ENCODE assay signal across 27 cellular contexts in the genomic region with DNA sequence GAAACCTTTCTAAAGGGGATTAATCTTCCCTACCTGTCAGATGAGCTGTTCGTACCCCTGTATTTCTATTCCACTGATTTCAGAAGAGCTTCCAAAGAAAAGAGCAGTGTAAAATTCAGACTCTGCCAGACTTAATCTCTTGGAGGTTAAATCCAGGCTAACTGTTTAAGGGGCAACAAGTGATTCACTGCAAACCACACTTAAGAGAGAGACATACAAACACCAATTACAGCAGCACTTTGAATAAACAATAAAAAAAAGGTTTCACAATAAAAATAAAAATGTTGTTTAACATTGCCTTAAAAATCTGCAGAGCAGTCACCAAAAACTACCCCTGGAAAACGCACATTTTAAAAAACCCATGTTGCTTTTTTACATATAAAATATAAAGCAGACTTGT. TPM values are rescaled to one million over a fixed set of nuclear protein-coding genes. Genes with fewer than 3 reads are reported as not detected.
DNase-seq lines count a peak whose midpoint lies in the region; ATAC-seq, FAIRE-seq and TF ChIP-seq lines count a peak whose summit lies in the region.
"Had no signal": no experiment of that assay in that cellular context is flagged by ENCODE, and none has a peak within 500 bp of the region (broad histone marks: within the 10 kb centered on the region; RNA-seq: fewer than 3 reads in every experiment).

No MANE protein-coding gene starts in this region.

- H3K27me3 ChIP-seq in CD8-positive, alpha-beta memory T cell (ENCODE audit: insufficient read depth, low read length, poor library complexity, severe bottlenecking) = peaks cover 16% of the 10 kb centered on the region
- no peaks in the 10 kb centered on the region for H3K27me3 ChIP-seq in rectal smooth muscle tissue (ENCODE audit: control insufficient read depth, insufficient read depth, low read length)
- H3K27me3 ChIP-seq: BE2C had no signal

- H3K27ac ChIP-seq in CD8-positive, alpha-beta memory T cell (ENCODE audit: low read depth, low read length) = peak overlapping the region; percentile 46
- peak overlapping the region; percentile 91 for H3K27ac ChIP-seq in rectal smooth muscle tissue (ENCODE audit: low read depth, low read length)
- H3K27ac ChIP-seq: A549, thoracic aorta had no signal

- peaks cover 0 to 3% (median 0%) of the 10 kb centered on the region in 5 donors for H3K9me3 Mint-ChIP-seq in CD8-positive, alpha-beta memory T cell
- H3K9me3 Mint-ChIP-seq in brain = peaks cover 0 to 9% (median 0%) of the 10 kb centered on the region in 5 experiments
- H3K9me3 Mint-ChIP-seq: activated naive CD4-positive, alpha-beta T cell treated with anti-CD3 and anti-CD28 coated beads for 36 hours; natural killer cell treated with Interleukin-12 subunit alpha and Interleukin-12 subunit beta and Interleukin-15 and Interleukin-18, amount 100 ng/mL, for 72 hours had no signal

- H3K4me3 ChIP-seq in CD8-positive, alpha-beta memory T cell (ENCODE audit: low read length) = no peak overlapping the region
- H3K4me3 ChIP-seq in rectal smooth muscle tissue (ENCODE audit: low read length) = no peak overlapping the region
- H3K4me3 ChIP-seq: A549, skin epidermis, thoracic aorta had no signal

- POLR2A ChIA-PET in CD8-positive, alpha-beta memory T cell (lab: Charles Lee) = no interaction called here
- POLR2A ChIA-PET in GM10248 (lab: Yijun Ruan, JAX) = no interaction called here

- H3K4me3 Mint-ChIP-seq in CD8-positive, alpha-beta memory T cell = no peak overlapping the region
- peak overlapping the region in 3 of 5 experiments; percentile 58 to 81 (median 72) for H3K4me3 Mint-ChIP-seq in brain
- H3K4me3 Mint-ChIP-seq: activated CD4-positive, alpha-beta T cell treated with anti-CD3 and anti-CD28 coated beads for 36 hours; activated naive CD4-positive, alpha-beta T cell treated with anti-CD3 and anti-CD28 coated beads for 36 hours; memory B cell; natural killer cell treated with Interleukin-12 subunit alpha and Interleukin-12 subunit beta and Interleukin-15 and Interleukin-18, amount 100 ng/mL, for 72 hours; stimulated activated memory B cell treated with anti-CD40 and anti-IgM and Interleukin-4, amounts not matched to agents 10 μg/mL and 1 μg/mL and 100 μg/mL, for 72 hours had no signal

- H3K4me1 ChIP-seq in CD8-positive, alpha-beta memory T cell (ENCODE audit: insufficient read depth, low read length) = no peaks in the 10 kb centered on the region
- peaks cover 31% of the 10 kb centered on the region for H3K4me1 ChIP-seq in rectal smooth muscle tissue (ENCODE audit: control insufficient read depth, insufficient read depth, low read length)

- H3K36me3 ChIP-seq in CD8-positive, alpha-beta memory T cell (ENCODE audit: insufficient read depth, low read length) = no peaks in the 10 kb centered on the region
- no peaks in the 10 kb centered on the region for H3K36me3 ChIP-seq in rectal smooth muscle tissue (ENCODE audit: control insufficient read depth, insufficient read depth, low read length)
- H3K36me3 ChIP-seq: BE2C, thoracic aorta had no signal

- H3K27me3 Mint-ChIP-seq in CD8-positive, alpha-beta memory T cell = peaks cover 35 to 74% of the 10 kb centered on the region in 2 donors
- H3K27me3 Mint-ChIP-seq in brain = peaks cover 72% of the 10 kb centered on the region

- no peak for FAIRE-seq in GM12892 (lab: Jason Lieb, UNC)
- FAIRE-seq: A549, H1 had no signal

- no peaks in the 10 kb centered on the region for H3K36me3 Mint-ChIP-seq in CD8-positive, alpha-beta memory T cell
- H3K36me3 Mint-ChIP-seq in brain = no peaks in the 10 kb centered on the region
- H3K36me3 Mint-ChIP-seq: memory B cell; natural killer cell treated with Interleukin-12 subunit alpha and Interleukin-12 subunit beta and Interleukin-15 and Interleukin-18, amount 100 ng/mL, for 72 hours; stimulated activated memory B cell treated with anti-CD40 and anti-IgM and Interleukin-4, amounts not matched to agents 10 μg/mL and 1 μg/mL and 100 μg/mL, for 72 hours had no signal

- no peaks in the 10 kb centered on the region for H3K9me3 ChIP-seq in CD8-positive, alpha-beta memory T cell (ENCODE audit: low read length)
- H3K9me3 ChIP-seq: A549, BE2C, thoracic aorta had no signal

- no peak overlapping the region for H3K9ac ChIP-seq in rectal smooth muscle tissue (ENCODE audit: low read length)

- no peak for ATAC-seq in SK-N-SH treated with all-trans-retinoic acid at 6 μM for 48 hours
- ATAC-seq: A549; activated CD4-positive, alpha-beta T cell treated with anti-CD3 and anti-CD28 coated beads for 36 hours; natural killer cell treated with Interleukin-12 subunit alpha and Interleukin-12 subunit beta and Interleukin-15 and Interleukin-18, amount 100 ng/mL, for 72 hours; stimulated activated memory B cell treated with anti-CD40 and anti-IgM and Interleukin-4, amounts not matched to agents 10 μg/mL and 1 μg/mL and 100 μg/mL, for 72 hours had no signal

- CTCF ChIA-PET in CD8-positive, alpha-beta memory T cell (lab: Charles Lee) = interaction anchor here (1.3 kb wide), 1 partner anchor 8 kb away, joined by 4 read pairs; no protein-coding TSS in a partner anchor
- CTCF ChIA-PET in GM10248 (lab: Yijun Ruan, JAX) = interaction anchor here (1.1 kb wide), 1 partner anchor 10 kb away, joined by 4 read pairs; no protein-coding TSS in a partner anchor

- no peak for TF ChIP-seq CTCF in brain (conservative IDR thresholded peaks at IDR 0.05)
- no peak for TF ChIP-seq CTCF in GM10248 (IDR thresholded peaks at IDR 0.05; ENCODE audit: control extremely low read depth, extremely low read depth, low read depth, missing control alignments)

- no peak for DNase-seq in CD8-positive, alpha-beta memory T cell
- DNase-seq in islet precursor cell (peak; percentile 21), GM10248 (ENCODE audit: extremely low spot score) (no peak), GM12892 (ENCODE audit: insufficient read length) (no peak)
- no peak for DNase-seq in stimulated activated CD4-positive, alpha-beta T cell treated with anti-CD3 and anti-CD28 coated beads, Interleukin-2, amount 100 ng/mL, for 24 hours
- DNase-seq: activated CD4-positive, alpha-beta T cell treated with anti-CD3 and anti-CD28 coated beads for 36 hours; activated naive CD4-positive, alpha-beta T cell treated with anti-CD3 and anti-CD28 coated beads for 36 hours; activated T-cell treated with anti-CD3 and anti-CD28 coated beads, Interleukin-2, amount 50 U/mL, for 48 hours; BE2C; central memory CD4-positive, alpha-beta T cell; COR-L47; erythroblast; NCI-H446 treated with DMSO at 0.1 percent for 48 hours; SIG-M5; T-helper 1 cell had no signal

- H3K27ac Mint-ChIP-seq in CD8-positive, alpha-beta memory T cell = no peak overlapping the region
- H3K27ac Mint-ChIP-seq in brain = peak overlapping the region in 3 of 5 experiments; percentile 60 to 89 (median 66)
- H3K27ac Mint-ChIP-seq: activated CD4-positive, alpha-beta T cell treated with anti-CD3 and anti-CD28 coated beads for 36 hours; activated naive CD4-positive, alpha-beta T cell treated with anti-CD3 and anti-CD28 coated beads for 36 hours; memory B cell; natural killer cell treated with Interleukin-12 subunit alpha and Interleukin-12 subunit beta and Interleukin-15 and Interleukin-18, amount 100 ng/mL, for 72 hours; progenitor cell of endocrine pancreas; stimulated activated memory B cell treated with anti-CD40 and anti-IgM and Interleukin-4, amounts not matched to agents 10 μg/mL and 1 μg/mL and 100 μg/mL, for 72 hours had no signal

- peaks cover 8 to 13% (median 10%) of the 10 kb centered on the region in 3 donors for H3K4me1 Mint-ChIP-seq in CD8-positive, alpha-beta memory T cell
- H3K4me1 Mint-ChIP-seq in brain = peaks cover 32% of the 10 kb centered on the region

- TF ChIP-seq POLR2A in GM12892 (IDR thresholded peaks at IDR 0.05; ENCODE audit: low read depth, low read length) = no peak

TF ChIP-seq in SK-N-SH treated with all-trans-retinoic acid at 6 μM for 48 hours, 23 proteins besides CTCF, POLR2A, EP300 and RAD21:
- TF ChIP-seq OSR1 (CRISPR knock-in tag; IDR thresholded peaks at IDR 0.05) (no peak), BACH2 (CRISPR knock-in tag; IDR thresholded peaks at IDR 0.05; ENCODE audit: borderline replicate concordance) (no peak), ZFP3 (CRISPR knock-in tag; IDR thresholded peaks at IDR 0.05) (no peak), ZNF70 (CRISPR knock-in tag; IDR thresholded peaks at IDR 0.05) (no peak)
- TF ChIP-seq, protein P1, sequence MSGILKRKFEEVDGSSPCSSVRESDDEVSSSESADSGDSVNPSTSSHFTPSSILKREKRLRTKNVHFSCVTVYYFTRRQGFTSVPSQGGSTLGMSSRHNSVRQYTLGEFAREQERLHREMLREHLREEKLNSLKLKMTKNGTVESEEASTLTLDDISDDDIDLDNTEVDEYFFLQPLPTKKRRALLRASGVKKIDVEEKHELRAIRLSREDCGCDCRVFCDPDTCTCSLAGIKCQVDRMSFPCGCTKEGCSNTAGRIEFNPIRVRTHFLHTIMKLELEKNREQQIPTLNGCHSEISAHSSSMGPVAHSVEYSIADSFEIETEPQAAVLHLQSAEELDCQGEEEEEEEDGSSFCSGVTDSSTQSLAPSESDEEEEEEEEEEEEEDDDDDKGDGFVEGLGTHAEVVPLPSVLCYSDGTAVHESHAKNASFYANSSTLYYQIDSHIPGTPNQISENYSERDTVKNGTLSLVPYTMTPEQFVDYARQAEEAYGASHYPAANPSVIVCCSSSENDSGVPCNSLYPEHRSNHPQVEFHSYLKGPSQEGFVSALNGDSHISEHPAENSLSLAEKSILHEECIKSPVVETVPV (CRISPR knock-in tag; IDR thresholded peaks at IDR 0.05) = no peak

RNA-seq across cellular contexts. Expression of a gene that starts 3.2 kb away (rescaled TPM):
- total RNA-seq in CD8-positive, alpha-beta memory T cell = not detected
- 2.0 TPM for polyA plus RNA-seq in CD8-positive, alpha-beta memory T cell
- 4.8 TPM for polyA plus RNA-seq in brain (ENCODE audit: insufficient read depth, low read depth, low replicate concordance)
- not detected for polyA plus RNA-seq in GM12892 (2012; ENCODE audit: missing spikeins)
- total RNA-seq: activated CD4-positive, alpha-beta T cell treated with anti-CD3 and anti-CD28 coated beads for 36 hours; activated CD8-positive, alpha-beta memory T cell treated with anti-CD3 and anti-CD28 coated beads for 36 hours; activated naive CD4-positive, alpha-beta T cell treated with anti-CD3 and anti-CD28 coated beads for 36 hours had no signal

Comparison
In these comparisons a context has a peak if more than half of its experiments do, and no peak if none do; other contexts are left out.
1. H3K27ac Mint-ChIP-seq: peak in brain (3 of 5); none in CD8-positive, alpha-beta memory T cell (0 of 8).
2. H3K4me3 Mint-ChIP-seq: peak in brain (3 of 5); none in CD8-positive, alpha-beta memory T cell (0 of 7).